In genomic region chr11:47550288-47551052, GRCh38 we compare ENCODE assay signal across 10 cellular contexts. TPM values are rescaled to one million over a fixed set of nuclear protein-coding genes. Genes with fewer than 3 reads are reported as not detected.
DNase-seq lines count a peak whose midpoint lies in the region; ATAC-seq, FAIRE-seq and TF ChIP-seq lines count a peak whose summit lies in the region.
"Had no signal": no experiment of that assay in that cellular context is flagged by ENCODE, and none has a peak within 500 bp of the region (broad histone marks: within the 10 kb centered on the region; RNA-seq: fewer than 3 reads in every experiment).

No MANE protein-coding gene starts in this region.

- H2BK12ac ChIP-seq in trophoblast cell (ENCODE audit: low read length), result no peak overlapping the region

- H3K27me3 ChIP-seq in trophoblast cell (ENCODE audit: insufficient read depth, low read length), result no peaks in the 10 kb centered on the region

- H3K4me1 ChIP-seq in OCI-LY7 (ENCODE audit: insufficient read depth, low read length, poor library complexity, severe bottlenecking) (peaks cover 29% of the 10 kb centered on the region), trophoblast cell (ENCODE audit: control insufficient read depth in 1 of 2, insufficient read depth in 2 of 2, low read length in 2 of 2) (peaks cover 2 to 4% of the 10 kb centered on the region in 2 experiments)

- no CpG with 5 or more reads among the region's 10 CpGs for WGBS in trophoblast cell (ENCODE audit: extremely low coverage, insufficient coverage, insufficient read length)

- H3K14ac ChIP-seq in trophoblast cell (ENCODE audit: low read length), result no peak overlapping the region

- H3K9me3 ChIP-seq in OCI-LY7 (ENCODE audit: low read length), result no peaks in the 10 kb centered on the region
- no peaks in the 10 kb centered on the region for H3K9me3 ChIP-seq in trophoblast cell (ENCODE audit: insufficient read depth, low read depth, low read length)

- no peak overlapping the region for H4K12ac ChIP-seq in trophoblast cell (ENCODE audit: low read depth, low read length)

- H3K23ac ChIP-seq in trophoblast cell (ENCODE audit: low read length), result no peak overlapping the region

- intact Hi-C loops in OCI-LY7 (cut with micrococcal nuclease; ENCODE audit: unreplicated experiment), result loop anchor here (1.0 kb wide), 1 partner anchor 217 kb away; the partner anchor contains the start of gene FNBP4

- H3K4ac ChIP-seq in trophoblast cell (ENCODE audit: low read depth, low read length), result peak overlapping the region; percentile 98

- CTCF ChIA-PET in OCI-LY7 (lab: Charles Lee; ENCODE audit: unreplicated experiment), result no interaction called here

- TSS peak; percentile 53 for BruUV-seq in OCI-LY7 (replicated peaks; lab: Mats Ljungman, UMichigan)

- H3K36me3 ChIP-seq in OCI-LY7 (ENCODE audit: insufficient read depth, low read length) (peaks cover 58% of the 10 kb centered on the region), trophoblast cell (ENCODE audit: control insufficient read depth in 1 of 2, insufficient read depth in 2 of 2, low read length in 2 of 2) (peaks cover 0 to 1% of the 10 kb centered on the region in 2 experiments)

- H3K18ac ChIP-seq in trophoblast cell (ENCODE audit: low read length), result no peak overlapping the region

- POLR2A ChIA-PET in OCI-LY7 (lab: Charles Lee), result interaction anchor here (0.7 kb wide), 2 partner anchors 302 to 384 kb away, joined by 3 read pairs; no protein-coding TSS in a partner anchor

- no peak overlapping the region for H4K8ac ChIP-seq in trophoblast cell (ENCODE audit: low read depth, low read length)

- peak overlapping the region; percentile 65 for H3K27ac ChIP-seq in OCI-LY7 (ENCODE audit: low read depth, low read length, poor library complexity, severe bottlenecking)
- peak overlapping the region; percentile 87 for H3K27ac ChIP-seq in epithelial cell of prostate
- no peak overlapping the region for H3K27ac ChIP-seq in trophoblast cell (ENCODE audit: low read depth, low read length)

- peak overlapping the region; percentile 89 for H3K4me3 ChIP-seq in OCI-LY7 (ENCODE audit: low read depth, low read length, poor library complexity, severe bottlenecking)
- H3K4me3 ChIP-seq in trophoblast cell (ENCODE audit: low read depth, low read length), result no peak overlapping the region

- H2AK5ac ChIP-seq in trophoblast cell (ENCODE audit: low read length), result no peak overlapping the region

- no peak for ATAC-seq in GM19351 (IDR thresholded peaks at IDR 0.05; ENCODE audit: unreplicated experiment)

- DNase-seq in GM12891 (ENCODE audit: insufficient read length, low spot score), result no peak
- peak; percentile 56 for DNase-seq in OCI-LY7 (ENCODE audit: low spot score)
- DNase-seq in epithelial cell of prostate (ENCODE audit: low read depth, low spot score), result no peak
- peak in 1 of 2 donors; percentile 17 for DNase-seq in trophoblast cell
- no peak for DNase-seq in stimulated activated CD4-positive, alpha-beta T cell treated with anti-CD3 and anti-CD28 coated beads, Interleukin-4, amount 100 ng/mL, for 4 hours
- no peak for DNase-seq in SKM-1 (lab: John Stamatoyannopoulos, UW; ENCODE audit: unreplicated experiment)
- DNase-seq: NCI-H1105 treated with DMSO at 0.1 percent for 48 hours had no signal

- H3K79me1 ChIP-seq in trophoblast cell (ENCODE audit: low read length), result peaks cover 11% of the 10 kb centered on the region

- H4K20me1 ChIP-seq in OCI-LY7 (ENCODE audit: insufficient read depth, low read length), result peaks cover 25% of the 10 kb centered on the region; the same call in 1 of the 2 replicates

- no peak overlapping the region for H2BK120ac ChIP-seq in trophoblast cell (ENCODE audit: insufficient read depth, low read length, poor library complexity)

- no peak overlapping the region for H3K9ac ChIP-seq in trophoblast cell (ENCODE audit: low read length)

- no peak overlapping the region for H2BK5ac ChIP-seq in trophoblast cell (ENCODE audit: low read depth, low read length, poor library complexity)

- H2AFZ ChIP-seq in OCI-LY7 (ENCODE audit: low read length) (no peak overlapping the region), trophoblast cell (ENCODE audit: insufficient read depth, low read length, poor library complexity) (no peak overlapping the region)

- no peak overlapping the region for H4K91ac ChIP-seq in trophoblast cell (ENCODE audit: low read depth, low read length)

- FAIRE-seq in GM12891 (lab: Jason Lieb, UNC), result peak; percentile 59
- FAIRE-seq: bronchial epithelial cell had no signal

- H3K4me2 ChIP-seq in OCI-LY7 (ENCODE audit: low read length) (peak overlapping the region; percentile 78), trophoblast cell (ENCODE audit: low read length) (no peak overlapping the region)

- H3K79me2 ChIP-seq in OCI-LY7 (ENCODE audit: insufficient read depth, low read depth, low read length), result peaks cover 70% of the 10 kb centered on the region
- peaks cover 30% of the 10 kb centered on the region for H3K79me2 ChIP-seq in trophoblast cell (ENCODE audit: control insufficient read depth, insufficient read depth, low read length, poor library complexity)

- no peak for TF ChIP-seq POLR2A in GM12891 (IDR thresholded peaks at IDR 0.05; ENCODE audit: low read depth, low read length)

- TF ChIP-seq CTCF in OCI-LY7 (conservative IDR thresholded peaks at IDR 0.05; ENCODE audit: low read length), result no peak

- no peaks in the 10 kb centered on the region for H3K9me2 ChIP-seq in OCI-LY7 (ENCODE audit: insufficient read depth, low read length)

TF ChIP-seq in GM12891, 5 proteins besides CTCF, POLR2A, EP300 and RAD21:
- TF ChIP-seq TAF1 (IDR thresholded peaks at IDR 0.05; ENCODE audit: low read depth, low read length) (no peak), POLR2AphosphoS5 (IDR thresholded peaks at IDR 0.05; ENCODE audit: low read depth, low read length) (no peak)

RNA-seq across cellular contexts. Expression of gene CELF1, which starts 2.5 kb away (rescaled TPM):
- 25.7 TPM for polyA plus RNA-seq in GM12891 (2012; ENCODE audit: low read depth, missing spikeins)
- total RNA-seq in OCI-LY7 (2014; rRNA removed; shearing (Covaris generic)), result 82.1 and 87.4 TPM in 2 replicates
- total RNA-seq in OCI-LY7 (2022), result 143 and 149 TPM in 2 replicates
- polyA plus RNA-seq in trophoblast cell (2013), result 61.5 and 66.2 TPM in 2 replicates

RNA-seq across cellular contexts. Expression of gene PTPMT1, which starts 14.9 kb away (rescaled TPM):
- polyA plus RNA-seq in GM12891 (2012; ENCODE audit: low read depth, missing spikeins), result 58.2 TPM
- total RNA-seq in OCI-LY7 (2014; rRNA removed; shearing (Covaris generic)), result 52.6 and 62.8 TPM in 2 replicates
- total RNA-seq in OCI-LY7 (2022), result 27.6 TPM in 2 replicates
- 53.6 and 57.5 TPM in 2 replicates for polyA plus RNA-seq in trophoblast cell (2013)

RNA-seq across cellular contexts. Expression of gene KBTBD4, which starts 28.3 kb away (rescaled TPM):
- 16.9 TPM for polyA plus RNA-seq in GM12891 (2012; ENCODE audit: low read depth, missing spikeins)
- 25.2 and 25.8 TPM in 2 replicates for total RNA-seq in OCI-LY7 (2014; rRNA removed; shearing (Covaris generic))
- total RNA-seq in OCI-LY7 (2022), result 18.4 and 18.6 TPM in 2 replicates
- 6.7 TPM in 2 replicates for polyA plus RNA-seq in trophoblast cell (2013)

RNA-seq across cellular contexts. Expression of gene NDUFS3, which starts 28.4 kb away (rescaled TPM):
- 109 TPM for polyA plus RNA-seq in GM12891 (2012; ENCODE audit: low read depth, missing spikeins)
- 73.9 and 92.7 TPM in 2 replicates for total RNA-seq in OCI-LY7 (2014; rRNA removed; shearing (Covaris generic))
- 122 and 135 TPM in 2 replicates for total RNA-seq in OCI-LY7 (2022)
- polyA plus RNA-seq in trophoblast cell (2013), result 82.0 and 83.5 TPM in 2 replicates

RNA-seq across cellular contexts. Expression of gene FAM180B, which starts 36.0 kb away (rescaled TPM):
- not detected for polyA plus RNA-seq in GM12891 (2012; ENCODE audit: low read depth, missing spikeins)
- 0.22 and 0.85 TPM in 2 replicates for total RNA-seq in OCI-LY7 (2014; rRNA removed; shearing (Covaris generic))
- total RNA-seq in OCI-LY7 (2022), result 0.23 and 0.26 TPM in 2 replicates
- 0.04 TPM in 1 of 2 replicates, not detected in the other for polyA plus RNA-seq in trophoblast cell (2013)
- total RNA-seq: bronchial epithelial cell; T-helper 1 cell treated with Interleukin-12 subunit alpha and Interleukin-12 subunit beta and Interleukin-4 antibody, amounts not matched to agents 30 ng/mL and 1 ng/mL, for 36 hours had no signal
